ENCODE assay signal across 18 cellular contexts in the genomic region with DNA sequence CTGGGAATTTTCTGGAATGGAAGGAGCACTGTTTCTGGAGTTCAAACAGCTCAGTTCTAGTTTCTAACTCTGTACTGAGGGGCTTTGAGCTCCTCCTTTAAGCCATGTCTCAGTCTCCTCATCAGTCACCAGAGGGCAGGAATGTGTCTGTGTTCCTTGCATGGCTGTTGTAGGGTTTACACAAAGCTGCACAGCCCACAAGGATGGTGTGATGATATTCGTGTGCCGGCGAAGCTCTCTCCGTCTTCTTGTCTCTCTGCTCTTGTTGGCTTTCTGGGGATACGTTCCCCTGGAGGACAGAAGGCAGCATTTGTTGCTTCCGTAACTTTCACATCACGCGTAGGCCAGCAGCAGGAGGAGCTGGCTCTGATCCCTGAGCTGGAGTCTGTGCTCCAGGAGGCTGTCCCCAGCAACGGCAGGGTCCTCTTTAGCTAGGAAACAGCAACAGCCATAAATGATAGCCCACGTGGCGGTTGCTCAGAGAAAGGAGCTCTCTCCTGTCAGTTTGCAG.
DNase-seq lines count a peak whose midpoint lies in the region; ATAC-seq, FAIRE-seq and TF ChIP-seq lines count a peak whose summit lies in the region.
"Had no signal": no experiment of that assay in that cellular context is flagged by ENCODE, and none has a peak within 500 bp of the region (broad histone marks: within the 10 kb centered on the region; RNA-seq: fewer than 3 reads in every experiment).

No MANE protein-coding gene starts in this region.

- peaks cover 39% of the 10 kb centered on the region for H3K27me3 Mint-ChIP-seq in astrocyte (ENCODE audit: low read depth, unreplicated experiment)
- H3K27me3 Mint-ChIP-seq in CD8-positive, alpha-beta memory T cell, result peaks cover 4 to 18% of the 10 kb centered on the region in 2 donors
- H3K27me3 Mint-ChIP-seq: activated naive CD8-positive, alpha-beta T cell treated with anti-CD3 and anti-CD28 coated beads, Interleukin-2, amount 10 ng/mL, durations not matched to agents 7 days and 5 days had no signal

- ATAC-seq in left cardiac atrium (peak; percentile 5 to 36), HG03159 (IDR thresholded peaks at IDR 0.05; ENCODE audit: unreplicated experiment) (no peak), HG03135 (IDR thresholded peaks at IDR 0.05; ENCODE audit: unreplicated experiment) (no peak)
- ATAC-seq: mucosa of descending colon had no signal

- in situ Hi-C loops in G401 (cut with HindIII; ENCODE audit: low sequenced_read_pairs), result no loop called here

- no peaks in the 10 kb centered on the region for H3K4me1 Mint-ChIP-seq in astrocyte (ENCODE audit: low read depth, unreplicated experiment)
- no peaks in the 10 kb centered on the region for H3K4me1 Mint-ChIP-seq in CD8-positive, alpha-beta memory T cell
- H3K4me1 Mint-ChIP-seq: activated naive CD8-positive, alpha-beta T cell treated with anti-CD3 and anti-CD28 coated beads, Interleukin-2, amount 10 ng/mL, durations not matched to agents 7 days and 5 days; central memory CD8-positive, alpha-beta T cell had no signal

- intact Hi-C loops in left cardiac atrium (cut with DNase I), result loop anchor here (1.0 to 5.0 kb wide), 2 partner anchors 65 kb away; no protein-coding TSS in a partner anchor
- intact Hi-C loops in posterior vena cava (cut with DNase I), result loop anchor here in 1 of 2 donors (2.0 kb wide), 1 partner anchor 27 kb away; no protein-coding TSS in a partner anchor

- DNase-seq in G401 (ENCODE audit: low spot score), result peak; percentile 69
- no peak for DNase-seq in astrocyte (ENCODE audit: low read depth)
- peak; percentile 33 for DNase-seq in left cardiac atrium
- peak; percentile 64 for DNase-seq in posterior vena cava (ENCODE audit: low spot score)
- DNase-seq in CD8-positive, alpha-beta memory T cell, result no peak
- DNase-seq in NCI-H2107 (lab: John Stamatoyannopoulos, UW), result no peak
- DNase-seq: activated CD4-positive, alpha-beta memory T cell treated with anti-CD3 and anti-CD28 coated beads for 36 hours; activated T-cell treated with anti-CD3 and anti-CD28 coated beads, Interleukin-2, amount 50 U/mL, for 48 hours; glutamatergic neuron; KG1 had no signal

- no peak overlapping the region for H3K4me3 ChIP-seq in astrocyte (ENCODE audit: insufficient read depth, low read depth, low read length)
- H3K4me3 ChIP-seq in CD8-positive, alpha-beta memory T cell (ENCODE audit: low read length), result no peak overlapping the region
- H3K4me3 ChIP-seq: mucosa of descending colon, SK-N-MC had no signal

- H2AFZ ChIP-seq in astrocyte (ENCODE audit: low read depth, low read length), result peak overlapping the region; percentile 34
- H2AFZ ChIP-seq: parathyroid adenoma had no signal

- no peak overlapping the region for H3K9ac ChIP-seq in astrocyte (ENCODE audit: low read length)
- H3K9ac ChIP-seq: parathyroid adenoma had no signal

- CTCF ChIA-PET in CD8-positive, alpha-beta memory T cell (lab: Charles Lee), result no interaction called here

- H3K4me2 ChIP-seq in astrocyte (ENCODE audit: low read length), result no peak overlapping the region

- no peaks in the 10 kb centered on the region for H3K4me1 ChIP-seq in astrocyte (ENCODE audit: insufficient read depth, low read length)
- H3K4me1 ChIP-seq in CD8-positive, alpha-beta memory T cell (ENCODE audit: insufficient read depth, low read length), result no peaks in the 10 kb centered on the region
- H3K4me1 ChIP-seq: parathyroid adenoma had no signal

- no peak for TF ChIP-seq CTCF in astrocyte (IDR thresholded peaks at IDR 0.05; ENCODE audit: insufficient read depth, low read depth, low read length)

- H3K27me3 ChIP-seq in astrocyte (ENCODE audit: insufficient read depth, low read length), result no peaks in the 10 kb centered on the region
- no peaks in the 10 kb centered on the region for H3K27me3 ChIP-seq in CD8-positive, alpha-beta memory T cell (ENCODE audit: insufficient read depth, low read length, poor library complexity, severe bottlenecking)

- POLR2A ChIA-PET in CD8-positive, alpha-beta memory T cell (lab: Charles Lee), result no interaction called here

- H3K4me3 Mint-ChIP-seq in astrocyte (ENCODE audit: unreplicated experiment), result no peak overlapping the region
- H3K4me3 Mint-ChIP-seq in CD8-positive, alpha-beta memory T cell, result no peak overlapping the region
- H3K4me3 Mint-ChIP-seq: activated CD4-positive, alpha-beta memory T cell treated with anti-CD3 and anti-CD28 coated beads for 36 hours; activated naive CD8-positive, alpha-beta T cell treated with anti-CD3 and anti-CD28 coated beads, Interleukin-2, amount 10 ng/mL, durations not matched to agents 7 days and 5 days; central memory CD8-positive, alpha-beta T cell had no signal

- no peaks in the 10 kb centered on the region for H3K36me3 ChIP-seq in astrocyte (ENCODE audit: insufficient read depth, low read length)
- H3K36me3 ChIP-seq in CD8-positive, alpha-beta memory T cell (ENCODE audit: insufficient read depth, low read length), result no peaks in the 10 kb centered on the region

- H3K27ac Mint-ChIP-seq in astrocyte (ENCODE audit: unreplicated experiment), result no peak overlapping the region
- no peak overlapping the region for H3K27ac Mint-ChIP-seq in CD8-positive, alpha-beta memory T cell
- H3K27ac Mint-ChIP-seq: activated CD4-positive, alpha-beta memory T cell treated with anti-CD3 and anti-CD28 coated beads for 36 hours; activated naive CD8-positive, alpha-beta T cell treated with anti-CD3 and anti-CD28 coated beads, Interleukin-2, amount 10 ng/mL, durations not matched to agents 7 days and 5 days had no signal

- no peaks in the 10 kb centered on the region for H4K20me1 ChIP-seq in astrocyte (ENCODE audit: insufficient read depth, low read length)

- no peaks in the 10 kb centered on the region for H3K9me3 ChIP-seq in astrocyte (ENCODE audit: insufficient read depth, low read depth, low read length)
- no peaks in the 10 kb centered on the region for H3K9me3 ChIP-seq in CD8-positive, alpha-beta memory T cell (ENCODE audit: low read length)
- H3K9me3 ChIP-seq: mucosa of descending colon had no signal

- no peaks in the 10 kb centered on the region for H3K36me3 Mint-ChIP-seq in astrocyte (ENCODE audit: low read depth, unreplicated experiment)
- no peaks in the 10 kb centered on the region for H3K36me3 Mint-ChIP-seq in CD8-positive, alpha-beta memory T cell
- H3K36me3 Mint-ChIP-seq: activated CD4-positive, alpha-beta memory T cell treated with anti-CD3 and anti-CD28 coated beads for 36 hours; activated naive CD8-positive, alpha-beta T cell treated with anti-CD3 and anti-CD28 coated beads, Interleukin-2, amount 10 ng/mL, durations not matched to agents 7 days and 5 days had no signal

- no peak for FAIRE-seq in astrocyte (lab: Jason Lieb, UNC)

- peaks cover 2% of the 10 kb centered on the region for H3K9me3 Mint-ChIP-seq in astrocyte (ENCODE audit: unreplicated experiment)
- H3K9me3 Mint-ChIP-seq in CD8-positive, alpha-beta memory T cell, result no peaks in the 10 kb centered on the region
- H3K9me3 Mint-ChIP-seq: activated CD4-positive, alpha-beta memory T cell treated with anti-CD3 and anti-CD28 coated beads for 36 hours; activated naive CD8-positive, alpha-beta T cell treated with anti-CD3 and anti-CD28 coated beads, Interleukin-2, amount 10 ng/mL, durations not matched to agents 7 days and 5 days; central memory CD8-positive, alpha-beta T cell had no signal

- no peak overlapping the region for H3K27ac ChIP-seq in astrocyte (ENCODE audit: low read depth, low read length)
- no peak overlapping the region for H3K27ac ChIP-seq in CD8-positive, alpha-beta memory T cell (ENCODE audit: low read depth, low read length)
- H3K27ac ChIP-seq: HL-60, parathyroid adenoma, SK-N-MC had no signal

- no peaks in the 10 kb centered on the region for H3K79me2 ChIP-seq in astrocyte (ENCODE audit: insufficient read depth, low read length)
- H3K79me2 ChIP-seq: parathyroid adenoma had no signal

Comparison
In these comparisons a context has a peak if more than half of its experiments do, and no peak if none do; other contexts are left out.
1. DNase-seq: peak in G401 (single experiment), left cardiac atrium (single experiment) and posterior vena cava (single experiment); none in astrocyte (single experiment), CD8-positive, alpha-beta memory T cell (0 of 5) and NCI-H2107 (single experiment).
2. ATAC-seq: peak in left cardiac atrium (2 of 2); none in HG03159 (single experiment) and HG03135 (single experiment).